1 cellular context compared by ENCODE assay signal in genomic region chr19:34180709-34181108, GRCh38.
TF ChIP-seq lines count a peak whose summit lies in the region.

No MANE protein-coding gene starts in this region.

TF ChIP-seq in HEK293T, 16 proteins besides CTCF, POLR2A, EP300 and RAD21:
- TF ChIP-seq SUZ12 (IDR thresholded peaks at IDR 0.05) (no peak), TARDBP (IDR thresholded peaks at IDR 0.05) (no peak), L3MBTL2 (conservative IDR thresholded peaks at IDR 0.05) (no peak), ZNF384 (IDR thresholded peaks at IDR 0.05) (no peak)
TF ChIP-seq in HEK293T: peak in this region for 0.
